Comparison of ENCODE assay signal across 9 cellular contexts in genomic region chr1:175129182-175129581, GRCh38.
DNase-seq lines count a peak whose midpoint lies in the region; ATAC-seq and TF ChIP-seq lines count a peak whose summit lies in the region.
"Had no signal": no experiment of that assay in that cellular context is flagged by ENCODE, and none has a peak within 500 bp of the region (broad histone marks: within the 10 kb centered on the region; RNA-seq: fewer than 3 reads in every experiment).

No MANE protein-coding gene starts in this region.

- H3K27me3 ChIP-seq in neuronal stem cell (ENCODE audit: control insufficient read depth in 3 of 3, insufficient read depth in 3 of 3, low read depth in 1 of 3, low read length in 3 of 3): peaks cover 0 to 13% (median 0%) of the 10 kb centered on the region in 3 experiments

- H3K27ac ChIP-seq in OCI-LY7 (ENCODE audit: low read depth, low read length, poor library complexity, severe bottlenecking) (no peak overlapping the region), neuronal stem cell (replicated peaks; ENCODE audit: low read length) (no peak overlapping the region)

- H3K18ac ChIP-seq in neuronal stem cell (ENCODE audit: low read length): no peak overlapping the region

- no peak overlapping the region for H2BK12ac ChIP-seq in neuronal stem cell (ENCODE audit: low read length)

- no peak overlapping the region for H3K9ac ChIP-seq in neuronal stem cell (ENCODE audit: low read depth, low read length, poor library complexity)

- CTCF ChIA-PET in OCI-LY7 (lab: Charles Lee; ENCODE audit: unreplicated experiment): no interaction called here

- no peaks in the 10 kb centered on the region for H3K79me2 ChIP-seq in OCI-LY7 (ENCODE audit: insufficient read depth, low read depth, low read length)

- no peak overlapping the region for H4K8ac ChIP-seq in neuronal stem cell (ENCODE audit: low read depth, low read length)

- no peaks in the 10 kb centered on the region for H3K79me1 ChIP-seq in neuronal stem cell (ENCODE audit: low read depth, low read length)

- no TSS peak for BruUV-seq in OCI-LY7 (replicated peaks; lab: Mats Ljungman, UMichigan)

- WGBS in neuronal stem cell (ENCODE audit: extremely low coverage in 2 of 2, insufficient read length in 2 of 2, insufficient replicate concordance in 1 of 2), 2 donors: no CpG with 5 or more reads among the region's 1 CpG

- intact Hi-C loops in OCI-LY7 (cut with micrococcal nuclease; ENCODE audit: unreplicated experiment): loop anchor here (5.0 kb wide), 1 partner anchor 362 kb away; no protein-coding TSS in a partner anchor

- no peak overlapping the region for H3K23ac ChIP-seq in neuronal stem cell (ENCODE audit: low read depth, low read length, poor library complexity)

- no peak overlapping the region for H3K14ac ChIP-seq in neuronal stem cell (ENCODE audit: low read length)

- peak; percentile 89 for DNase-seq in EH (ENCODE audit: low read depth)
- no peak for DNase-seq in OCI-LY7 (ENCODE audit: low spot score)
- DNase-seq in fibroblast of the conjunctiva (ENCODE audit: low read depth): peak; percentile 46
- DNase-seq in neuronal stem cell (ENCODE audit: low spot score): no peak
- DNase-seq in NCI-H128 (lab: John Stamatoyannopoulos, UW; ENCODE audit: unreplicated experiment): no peak
- DNase-seq in putamen (ENCODE audit: low spot score): no peak
- DNase-seq: CD4-positive, CD25-positive, alpha-beta regulatory T cell had no signal

- no peak for TF ChIP-seq CTCF in OCI-LY7 (conservative IDR thresholded peaks at IDR 0.05; ENCODE audit: low read length)

- H3K4me1 ChIP-seq in OCI-LY7 (ENCODE audit: insufficient read depth, low read length, poor library complexity, severe bottlenecking) (peaks cover 30% of the 10 kb centered on the region), neuronal stem cell (ENCODE audit: control insufficient read depth in 2 of 2, insufficient read depth in 1 of 2, low read depth in 1 of 2, low read length in 2 of 2) (peaks cover 7% of the 10 kb centered on the region in 2 donors)

- POLR2A ChIA-PET in OCI-LY7 (lab: Charles Lee): no interaction called here

- no peak overlapping the region for H3K4ac ChIP-seq in neuronal stem cell (ENCODE audit: low read length)

- no peak overlapping the region for H2AK5ac ChIP-seq in neuronal stem cell (ENCODE audit: low read depth, low read length)

- H3K36me3 ChIP-seq in OCI-LY7 (ENCODE audit: insufficient read depth, low read length) (no peaks in the 10 kb centered on the region), neuronal stem cell (replicated peaks in 1 of 2; ENCODE audit: control insufficient read depth in 2 of 2, insufficient read depth in 2 of 2, low read length in 2 of 2) (no peaks in the 10 kb centered on the region)

- no peaks in the 10 kb centered on the region for H4K20me1 ChIP-seq in OCI-LY7 (ENCODE audit: insufficient read depth, low read length)

- no peak overlapping the region for H2BK5ac ChIP-seq in neuronal stem cell (ENCODE audit: low read length)

- H2BK15ac ChIP-seq in neuronal stem cell (ENCODE audit: low read length): no peak overlapping the region

- H3K4me3 ChIP-seq in OCI-LY7 (ENCODE audit: low read depth, low read length, poor library complexity, severe bottlenecking) (no peak overlapping the region), neuronal stem cell (ENCODE audit: low read length in 2 of 2) (no peak overlapping the region)

- H4K91ac ChIP-seq in neuronal stem cell (ENCODE audit: low read depth, low read length, poor library complexity): no peak overlapping the region

- H3K9me3 ChIP-seq in OCI-LY7 (ENCODE audit: low read length): no peaks in the 10 kb centered on the region
- H3K9me3 ChIP-seq in neuronal stem cell (replicated peaks in 1 of 2; ENCODE audit: control insufficient read depth in 2 of 2, insufficient read depth in 1 of 2, low read depth in 1 of 2, low read length in 2 of 2): no peaks in the 10 kb centered on the region

- H2AFZ ChIP-seq in OCI-LY7 (ENCODE audit: low read length) (peak overlapping the region; percentile 60; the same call in 1 of the 2 replicates), neuronal stem cell (ENCODE audit: low read length) (peak overlapping the region; percentile 72)

- H3K4me2 ChIP-seq in OCI-LY7 (ENCODE audit: low read length) (no peak overlapping the region), neuronal stem cell (ENCODE audit: insufficient read depth, low read length, poor library complexity, severe bottlenecking) (no peak overlapping the region)

- ATAC-seq in HG02885 (IDR thresholded peaks at IDR 0.05; ENCODE audit: poor library complexity, unreplicated experiment): no peak
- ATAC-seq in HG03135 (IDR thresholded peaks at IDR 0.05; ENCODE audit: unreplicated experiment): no peak

- H3K9me2 ChIP-seq in OCI-LY7 (ENCODE audit: insufficient read depth, low read length): no peaks in the 10 kb centered on the region

- no peak overlapping the region for H2BK120ac ChIP-seq in neuronal stem cell (ENCODE audit: low read depth, low read length)

Comparison
In these comparisons a context has a peak if more than half of its experiments do, and no peak if none do; other contexts are left out.
1. DNase-seq: peak in EH (single experiment) and fibroblast of the conjunctiva (single experiment); none in OCI-LY7 (single experiment), neuronal stem cell (single experiment), NCI-H128 (single experiment) and putamen (single experiment).